Comparison of ENCODE assay signal across 10 cellular contexts in the genomic region with DNA sequence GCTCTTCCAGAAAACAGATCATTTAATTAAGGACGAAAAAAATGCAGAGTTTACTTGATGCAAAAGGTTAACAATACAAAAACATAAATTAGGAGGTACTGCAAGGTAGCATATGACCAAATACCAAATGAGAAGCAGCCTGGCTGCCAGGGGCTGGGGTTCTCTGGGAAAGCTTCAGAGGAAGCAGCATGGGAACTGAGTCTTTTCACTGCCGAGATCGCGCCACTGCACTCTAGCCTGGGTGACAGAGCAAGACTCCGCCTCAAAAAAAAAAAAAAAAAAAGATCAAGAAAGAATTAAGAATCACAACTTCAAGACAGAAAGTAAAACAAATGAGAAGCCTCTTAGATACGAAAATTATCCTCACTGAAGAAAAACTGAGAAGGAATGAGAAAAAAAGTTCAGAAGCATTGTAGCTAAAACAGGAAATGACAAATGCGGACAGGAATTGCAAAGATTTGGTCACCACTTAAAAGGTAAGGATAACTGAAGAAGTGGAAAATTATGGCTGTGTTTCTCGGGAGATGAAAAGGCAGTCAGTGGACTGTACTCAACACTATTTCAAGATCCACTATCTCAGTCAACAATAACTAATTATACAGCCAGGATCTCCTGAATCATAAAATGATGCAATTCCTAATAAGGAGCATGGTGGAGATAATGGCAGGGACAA. TPM values are rescaled to one million over a fixed set of nuclear protein-coding genes. Genes with fewer than 3 reads are reported as not detected.
DNase-seq lines count a peak whose midpoint lies in the region; ATAC-seq, FAIRE-seq and TF ChIP-seq lines count a peak whose summit lies in the region.
"Had no signal": no experiment of that assay in that cellular context is flagged by ENCODE, and none has a peak within 500 bp of the region (broad histone marks: within the 10 kb centered on the region; RNA-seq: fewer than 3 reads in every experiment).

No MANE protein-coding gene starts in this region.

- no peaks in the 10 kb centered on the region for H3K36me3 Mint-ChIP-seq in immature natural killer cell

- intact Hi-C loops in stomach (cut with DNase I; ENCODE audit: low total_unique reads), result no loop called here

- peak overlapping the region; percentile 95 for H3K27ac ChIP-seq in SK-N-MC
- peak overlapping the region in 3 of 5 donors; percentile 10 to 38 (median 31) for H3K27ac ChIP-seq in stomach

- peaks cover 0 to 12% (median 9%) of the 10 kb centered on the region in 3 donors for H3K27me3 ChIP-seq in stomach

- H3K4me3 ChIP-seq in SK-N-MC (peak overlapping the region; percentile 75), fibroblast of the aortic adventitia (ENCODE audit: low read depth, low read length) (peak overlapping the region; percentile 58), stomach (no peak overlapping the region)

- peaks cover 4 to 58% (median 33%) of the 10 kb centered on the region in 4 donors for H3K4me1 ChIP-seq in stomach

- peaks cover 15 to 23% (median 22%) of the 10 kb centered on the region in 3 donors for H3K27me3 Mint-ChIP-seq in immature natural killer cell (ENCODE audit: low read depth in 3 of 3)

- DNase-seq in H54 (ENCODE audit: insufficient read length, low spot score) (no peak), SK-N-MC (ENCODE audit: low read depth, low spot score) (no peak), fibroblast of the aortic adventitia (ENCODE audit: low read depth) (peak; percentile 73), stomach (no peak), C1 segment of cervical spinal cord (lab: John Stamatoyannopoulos, UW) (no peak), immature natural killer cell (no peak)
- DNase-seq: midbrain, NCI-H1930, T-helper 9 cell had no signal

- no peak for TF ChIP-seq EP300 in stomach (IDR thresholded peaks at IDR 0.05)

- TF ChIP-seq CTCF in fibroblast of the aortic adventitia (IDR thresholded peaks at IDR 0.05; ENCODE audit: insufficient read depth, low read length) (no peak), stomach (IDR thresholded peaks at IDR 0.05) (no peak)

- peaks cover 0 to 11% (median 4%) of the 10 kb centered on the region in 6 donors for H3K9me3 Mint-ChIP-seq in immature natural killer cell

- WGBS in stomach, 5 donors, result 63 to 83% (median 67%) methylated on average over 8 of the region's 8 CpGs

- peaks cover 9% of the 10 kb centered on the region in 2 donors for H3K4me1 Mint-ChIP-seq in immature natural killer cell

- FAIRE-seq in H54 (lab: Jason Lieb, UNC), result peak; percentile 82

- H3K36me3 ChIP-seq in SK-N-MC (ENCODE audit: insufficient read depth, low read length) (no peaks in the 10 kb centered on the region), stomach (no peaks in the 10 kb centered on the region)

- H3K9me3 ChIP-seq in SK-N-MC (ENCODE audit: low read depth, low read length), result no peaks in the 10 kb centered on the region
- H3K9me3 ChIP-seq in stomach, result no peaks in the 10 kb centered on the region

- H3K4me3 Mint-ChIP-seq in immature natural killer cell, result no peak overlapping the region

- TF ChIP-seq POLR2A in H54 (IDR thresholded peaks at IDR 0.05; ENCODE audit: low read depth, low read length) (no peak), stomach (IDR thresholded peaks at IDR 0.05) (no peak)

- H3K9ac ChIP-seq in SK-N-MC (ENCODE audit: insufficient read length), result peak overlapping the region; percentile 74

- no peak overlapping the region for H3K27ac Mint-ChIP-seq in immature natural killer cell

- ATAC-seq in GM19395 (IDR thresholded peaks at IDR 0.05; ENCODE audit: unreplicated experiment), result no peak

RNA-seq across cellular contexts. Expression of gene SEPTIN10, which starts 4.3 kb away (rescaled TPM):
- total RNA-seq in fibroblast of the aortic adventitia (ENCODE audit: low replicate concordance), result 137 and 145 TPM in 2 replicates
- total RNA-seq in stomach, result 100 to 1,000 TPM in 1 of 5 donors, 10 to 100 TPM in 4; 29.0 to 101 (median 54.9) TPM
- polyA plus RNA-seq in stomach, result 10 to 100 TPM; 24.9 to 41.9 (median 31.0) TPM
- polyA plus RNA-seq in immature natural killer cell, result not detected

RNA-seq across cellular contexts. Expression of gene SOWAHC, which starts 4.7 kb away (rescaled TPM):
- 9.3 and 14.6 TPM in 2 replicates for total RNA-seq in fibroblast of the aortic adventitia (ENCODE audit: low replicate concordance)
- total RNA-seq in stomach, result 10 to 100 TPM in 4 of 5 donors, 1 to 10 TPM in 1; 5.3 to 93.9 (median 16.7) TPM
- 1 to 10 TPM; 3.3 to 7.6 (median 7.2) TPM for polyA plus RNA-seq in stomach
- polyA plus RNA-seq in immature natural killer cell, result under 1 TPM in 1 of 3 donors, not detected in 2; 0.18 TPM

Comparison
In these comparisons a context has a peak if more than half of its experiments do, and no peak if none do; other contexts are left out.
1. H3K4me3 ChIP-seq: peak in SK-N-MC (single experiment) and fibroblast of the aortic adventitia (single experiment); none in stomach (0 of 4).